In the genomic region with DNA sequence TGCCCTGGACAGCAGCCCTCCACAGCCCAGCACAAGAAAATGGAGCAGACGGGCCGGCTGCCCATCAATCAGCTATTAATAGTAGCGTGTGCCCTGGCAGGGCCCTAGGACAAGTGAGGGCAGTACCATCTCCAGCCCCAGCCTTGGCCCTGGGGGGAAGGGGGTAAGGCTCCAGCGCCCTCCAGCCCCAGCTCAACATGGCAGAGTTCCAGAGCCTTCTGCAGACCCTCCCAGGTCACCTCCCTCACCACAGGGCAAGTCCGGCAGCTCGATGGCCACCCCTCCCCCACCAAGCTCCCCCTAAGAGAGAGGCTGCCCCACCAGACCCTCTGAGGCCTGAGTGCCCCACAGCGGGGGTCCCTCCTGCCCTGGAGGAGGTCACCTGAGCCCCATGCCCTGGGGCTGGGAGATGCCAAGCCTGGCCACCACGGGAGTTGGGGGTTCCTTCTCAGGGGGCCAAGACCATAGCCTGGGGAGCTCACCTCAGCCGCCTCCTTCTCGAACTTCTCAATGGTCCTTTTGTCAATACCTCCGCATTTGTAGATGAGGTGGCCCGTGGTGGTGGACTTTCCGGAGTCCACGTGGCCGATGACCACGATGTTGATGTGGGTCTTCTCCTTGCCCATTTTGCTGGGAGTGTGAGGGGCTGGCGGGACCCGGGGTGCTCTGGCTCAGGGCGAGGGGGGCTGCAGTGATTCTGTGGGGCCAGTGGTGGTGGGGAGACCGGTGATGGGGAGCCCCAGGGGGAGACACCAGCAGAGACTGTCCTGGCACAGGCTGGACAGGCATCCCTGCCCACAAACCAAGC, we compare ENCODE assay signal across 14 cellular contexts. TPM values are rescaled to one million over a fixed set of nuclear protein-coding genes. Genes with fewer than 3 reads are reported as not detected.
A peak's percentile ranks its signal among the peaks of the same experiment; 100 is the strongest.
DNase-seq lines count a peak whose midpoint lies in the region; ATAC-seq and TF ChIP-seq lines count a peak whose summit lies in the region.
"Had no signal": no experiment of that assay in that cellular context is flagged by ENCODE, and none has a peak within 500 bp of the region (broad histone marks: within the 10 kb centered on the region; RNA-seq: fewer than 3 reads in every experiment).

No MANE protein-coding gene starts in this region.

- TF ChIP-seq POLR2A in esophagus squamous epithelium (IDR thresholded peaks at IDR 0.05) = no peak

- H3K9me3 ChIP-seq in left ventricle myocardium inferior (replicated peaks) (no peaks in the 10 kb centered on the region), esophagus squamous epithelium (no peaks in the 10 kb centered on the region)
- H3K9me3 ChIP-seq: testis had no signal

- POLR2A ChIA-PET in T-cell (lab: Charles Lee) = no interaction called here
- POLR2A ChIA-PET in activated CD4-positive, alpha-beta memory T cell treated with anti-CD3 and anti-CD28 coated beads, Interleukin-2, amount 10 ng/mL, durations not matched to agents 7 days and 5 days (lab: Charles Lee) = interaction anchor here (0.9 to 2.6 kb wide), 5 partner anchors 24 to 130 kb away, joined by 3 to 20 read pairs (median 5); a partner anchor contains a TSS
- POLR2A ChIA-PET in RWPE1 (lab: Yijun Ruan, JAX; ENCODE audit: low non-redundant PET) = interaction anchor here (0.6 to 2.4 kb wide), 3 partner anchors 23 to 245 kb away, joined by 3 to 25 read pairs (median 6); a partner anchor contains a TSS

- ATAC-seq in T-cell (replicated peaks in 1 of 4) (no peak), foreskin keratinocyte (no peak)
- ATAC-seq: natural killer cell treated with Interleukin-12 subunit alpha and Interleukin-12 subunit beta and Interleukin-15 and Interleukin-18, amount 100 ng/mL, for 72 hours had no signal

- H3K36me3 Mint-ChIP-seq in T-cell = no peaks in the 10 kb centered on the region
- H3K36me3 Mint-ChIP-seq in activated CD4-positive, alpha-beta memory T cell treated with anti-CD3 and anti-CD28 coated beads, Interleukin-2, amount 10 ng/mL, durations not matched to agents 7 days and 5 days (ENCODE audit: low read depth) = no peaks in the 10 kb centered on the region
- H3K36me3 Mint-ChIP-seq: activated naive CD4-positive, alpha-beta T cell treated with anti-CD3 and anti-CD28 coated beads, Interleukin-2, amount 10 ng/mL, durations not matched to agents 7 days and 5 days; natural killer cell treated with Interleukin-12 subunit alpha and Interleukin-12 subunit beta and Interleukin-15 and Interleukin-18, amount 100 ng/mL, for 72 hours had no signal

- H3K27ac Mint-ChIP-seq in T-cell = peak overlapping the region in 1 of 2 donors; percentile 43
- H3K27ac Mint-ChIP-seq in activated CD4-positive, alpha-beta memory T cell treated with anti-CD3 and anti-CD28 coated beads, Interleukin-2, amount 10 ng/mL, durations not matched to agents 7 days and 5 days = no peak overlapping the region
- H3K27ac Mint-ChIP-seq: activated naive CD4-positive, alpha-beta T cell treated with anti-CD3 and anti-CD28 coated beads, Interleukin-2, amount 10 ng/mL, durations not matched to agents 7 days and 5 days; natural killer cell treated with Interleukin-12 subunit alpha and Interleukin-12 subunit beta and Interleukin-15 and Interleukin-18, amount 100 ng/mL, for 72 hours had no signal

- H3K9me3 Mint-ChIP-seq in T-cell = no peaks in the 10 kb centered on the region
- H3K9me3 Mint-ChIP-seq in activated CD4-positive, alpha-beta memory T cell treated with anti-CD3 and anti-CD28 coated beads, Interleukin-2, amount 10 ng/mL, durations not matched to agents 7 days and 5 days = no peaks in the 10 kb centered on the region
- H3K9me3 Mint-ChIP-seq: activated naive CD4-positive, alpha-beta T cell treated with anti-CD3 and anti-CD28 coated beads, Interleukin-2, amount 10 ng/mL, durations not matched to agents 7 days and 5 days had no signal

- H3K4me3 Mint-ChIP-seq in T-cell = peak overlapping the region in 2 of 3 donors; percentile 31 to 52
- no peak overlapping the region for H3K4me3 Mint-ChIP-seq in activated CD4-positive, alpha-beta memory T cell treated with anti-CD3 and anti-CD28 coated beads, Interleukin-2, amount 10 ng/mL, durations not matched to agents 7 days and 5 days
- H3K4me3 Mint-ChIP-seq: activated naive CD4-positive, alpha-beta T cell treated with anti-CD3 and anti-CD28 coated beads, Interleukin-2, amount 10 ng/mL, durations not matched to agents 7 days and 5 days; natural killer cell treated with Interleukin-12 subunit alpha and Interleukin-12 subunit beta and Interleukin-15 and Interleukin-18, amount 100 ng/mL, for 72 hours had no signal

- peaks cover 5 to 20% of the 10 kb centered on the region in 2 donors for H3K27me3 Mint-ChIP-seq in T-cell
- peaks cover 25% of the 10 kb centered on the region for H3K27me3 Mint-ChIP-seq in activated CD4-positive, alpha-beta memory T cell treated with anti-CD3 and anti-CD28 coated beads, Interleukin-2, amount 10 ng/mL, durations not matched to agents 7 days and 5 days

- intact Hi-C loops in left ventricle myocardium inferior (cut with micrococcal nuclease) (no loop called here), esophagus squamous epithelium (cut with DNase I) (no loop called here)

- no peaks in the 10 kb centered on the region for H3K36me3 ChIP-seq in GM06990 (ENCODE audit: control insufficient read depth, insufficient read depth, low read length)
- H3K36me3 ChIP-seq in left ventricle myocardium inferior = peaks cover 30% of the 10 kb centered on the region
- H3K36me3 ChIP-seq in esophagus squamous epithelium = no peaks in the 10 kb centered on the region

- H3K4me3 ChIP-seq in GM06990 (replicated peaks; ENCODE audit: low read depth, low read length) (0 out of 2 replicates have a peak overlapping the region, but pooled peaks have one; percentile 40), left ventricle myocardium inferior (peak overlapping the region; percentile 77), esophagus squamous epithelium (peak overlapping the region in 1 of 4 donors; percentile 45)
- H3K4me3 ChIP-seq: testis had no signal

- H3K27me3 ChIP-seq in GM06990 (replicated peaks; ENCODE audit: control insufficient read depth, insufficient read depth, low read length) = no peaks in the 10 kb centered on the region; the same call in 1 of the 2 replicates
- H3K27me3 ChIP-seq in left ventricle myocardium inferior (ENCODE audit: low read depth) = peaks cover 75% of the 10 kb centered on the region
- peaks cover 58% of the 10 kb centered on the region for H3K27me3 ChIP-seq in foreskin keratinocyte
- peaks cover 0 to 89% (median 17%) of the 10 kb centered on the region in 4 donors for H3K27me3 ChIP-seq in esophagus squamous epithelium
- H3K27me3 ChIP-seq: testis had no signal

- DNase-seq in GM06990 (ENCODE audit: extremely low read depth, insufficient read length) (no peak), T-cell (no peak), left ventricle myocardium inferior (peak; percentile 58), retina (peak; percentile 27), RWPE1 (ENCODE audit: low spot score) (no peak), foreskin keratinocyte (no peak), esophagus squamous epithelium (lab: John Stamatoyannopoulos, UW) (no peak)
- DNase-seq in activated CD4-positive, alpha-beta memory T cell treated with anti-CD3 and anti-CD28 coated beads, Interleukin-2, amount 10 ng/mL, durations not matched to agents 7 days and 5 days = no peak
- DNase-seq: activated naive CD4-positive, alpha-beta T cell treated with anti-CD3 and anti-CD28 coated beads, Interleukin-2, amount 10 ng/mL, durations not matched to agents 7 days and 5 days; cortex of kidney; small intestine; testis had no signal

- TF ChIP-seq CTCF in GM06990 (IDR thresholded peaks at IDR 0.05; ENCODE audit: insufficient read depth, low read length, poor library complexity, severe bottlenecking) (no peak), left ventricle myocardium inferior (IDR thresholded peaks at IDR 0.05; ENCODE audit: borderline replicate concordance) (no peak), RWPE1 (conservative IDR thresholded peaks at IDR 0.05; ENCODE audit: low read depth) (no peak), foreskin keratinocyte (conservative IDR thresholded peaks at IDR 0.05) (no peak), esophagus squamous epithelium (IDR thresholded peaks at IDR 0.05) (no peak)

- CTCF ChIA-PET in T-cell (lab: Charles Lee) (interaction anchor here in 1 of 2 donors (0.6 kb wide), 1 partner anchor 23 kb away, joined by 4 read pairs; a partner anchor contains a TSS), RWPE1 (lab: Yijun Ruan, JAX) (interaction anchor here (0.6 to 2.0 kb wide), 19 partner anchors 9 to 687 kb away, joined by 3 to 20 read pairs (median 5); a partner anchor contains a TSS)
- CTCF ChIA-PET in activated CD4-positive, alpha-beta memory T cell treated with anti-CD3 and anti-CD28 coated beads, Interleukin-2, amount 10 ng/mL, durations not matched to agents 7 days and 5 days (lab: Charles Lee) = interaction anchor here (1.0 to 1.8 kb wide), 6 partner anchors 11 to 587 kb away, joined by 3 to 13 read pairs (median 6); a partner anchor contains a TSS

- WGBS in esophagus squamous epithelium, 2 donors = 79% methylated on average over 8 of the region's 20 CpGs; no CpG with 5 or more reads in 1 of the 2 donors

- H3K27ac ChIP-seq in left ventricle myocardium inferior (replicated peaks) (peak overlapping the region; percentile 94), RWPE1 (no peak overlapping the region), foreskin keratinocyte (no peak overlapping the region), esophagus squamous epithelium (no peak overlapping the region)
- H3K27ac ChIP-seq: testis had no signal

- H3K4me1 ChIP-seq in left ventricle myocardium inferior = peaks cover 69% of the 10 kb centered on the region
- H3K4me1 ChIP-seq in foreskin keratinocyte = no peaks in the 10 kb centered on the region
- peaks cover 15 to 39% (median 29%) of the 10 kb centered on the region in 3 donors for H3K4me1 ChIP-seq in esophagus squamous epithelium
- H3K4me1 ChIP-seq: testis had no signal

- peaks cover 0 to 8% (median 4%) of the 10 kb centered on the region in 3 donors for H3K4me1 Mint-ChIP-seq in T-cell
- peaks cover 2% of the 10 kb centered on the region for H3K4me1 Mint-ChIP-seq in activated CD4-positive, alpha-beta memory T cell treated with anti-CD3 and anti-CD28 coated beads, Interleukin-2, amount 10 ng/mL, durations not matched to agents 7 days and 5 days

RNA-seq across cellular contexts. Expression of a gene that starts 1.5 kb away (rescaled TPM):
- 1 to 10 TPM in 3 of 5 donors, under 1 TPM in 2; 0.50 to 3.1 (median 1.1) TPM for total RNA-seq in T-cell
- 1,286 TPM for total RNA-seq in left ventricle myocardium inferior
- 1 to 10 TPM; 2.0 to 2.6 TPM for total RNA-seq in activated CD4-positive, alpha-beta memory T cell treated with anti-CD3 and anti-CD28 coated beads, Interleukin-2, amount 10 ng/mL, durations not matched to agents 7 days and 5 days
- total RNA-seq in foreskin keratinocyte = 0.04 TPM in 1 of 2 replicates, not detected in the other
- polyA plus RNA-seq in foreskin keratinocyte = 0.08 and 0.09 TPM in 2 replicates
- total RNA-seq in esophagus squamous epithelium = 1 to 10 TPM in 3 of 4 donors, under 1 TPM in 1; 0.44 to 3.1 (median 1.9) TPM

RNA-seq across cellular contexts. Expression of a gene that starts 23.2 kb away (rescaled TPM):
- total RNA-seq in T-cell (100 to 1,000 TPM; 147 to 320 (median 300) TPM), left ventricle myocardium inferior (371 TPM), foreskin keratinocyte (181 and 190 TPM in 2 replicates), esophagus squamous epithelium (100 to 1,000 TPM; 142 to 613 (median 338) TPM)
- total RNA-seq in activated CD4-positive, alpha-beta memory T cell treated with anti-CD3 and anti-CD28 coated beads, Interleukin-2, amount 10 ng/mL, durations not matched to agents 7 days and 5 days = 100 to 1,000 TPM; 228 to 232 TPM
- polyA plus RNA-seq in foreskin keratinocyte = 575 and 701 TPM in 2 replicates

RNA-seq across cellular contexts. Expression of a gene that starts 24.9 kb away (rescaled TPM):
- total RNA-seq in T-cell (under 1 TPM; 0.19 to 0.49 (median 0.32) TPM), left ventricle myocardium inferior (2.3 TPM), foreskin keratinocyte (not detected in 2 replicates), esophagus squamous epithelium (not detected)
- not detected for total RNA-seq in activated CD4-positive, alpha-beta memory T cell treated with anti-CD3 and anti-CD28 coated beads, Interleukin-2, amount 10 ng/mL, durations not matched to agents 7 days and 5 days
- polyA plus RNA-seq in foreskin keratinocyte = not detected in 2 replicates
- total RNA-seq: fibroblast of villous mesenchyme; natural killer cell treated with Interleukin-12 subunit alpha and Interleukin-12 subunit beta and Interleukin-15 and Interleukin-18, amount 100 ng/mL, for 72 hours had no signal

RNA-seq across cellular contexts. Expression of a gene that starts 39.8 kb away (rescaled TPM):
- total RNA-seq in T-cell (under 1 TPM; 0.15 to 0.47 (median 0.23) TPM), left ventricle myocardium inferior (not detected), foreskin keratinocyte (15.7 and 21.8 TPM in 2 replicates), esophagus squamous epithelium (100 to 1,000 TPM in 1 of 4 donors, 10 to 100 TPM in 3; 40.8 to 133 (median 49.7) TPM)
- 1 to 10 TPM; 2.1 to 2.3 TPM for total RNA-seq in activated CD4-positive, alpha-beta memory T cell treated with anti-CD3 and anti-CD28 coated beads, Interleukin-2, amount 10 ng/mL, durations not matched to agents 7 days and 5 days
- polyA plus RNA-seq in foreskin keratinocyte = 15.2 and 22.0 TPM in 2 replicates

RNA-seq across cellular contexts. Expression of a gene that starts 50.2 kb away (rescaled TPM):
- total RNA-seq in T-cell (not detected), left ventricle myocardium inferior (not detected), foreskin keratinocyte (0.11 and 0.17 TPM in 2 replicates), esophagus squamous epithelium (not detected)
- total RNA-seq in activated CD4-positive, alpha-beta memory T cell treated with anti-CD3 and anti-CD28 coated beads, Interleukin-2, amount 10 ng/mL, durations not matched to agents 7 days and 5 days = not detected
- 0.04 and 0.09 TPM in 2 replicates for polyA plus RNA-seq in foreskin keratinocyte
- total RNA-seq: fibroblast of villous mesenchyme; natural killer cell treated with Interleukin-12 subunit alpha and Interleukin-12 subunit beta and Interleukin-15 and Interleukin-18, amount 100 ng/mL, for 72 hours had no signal
- polyA plus RNA-seq: small intestine had no signal

Comparison
In these comparisons a context has a peak if more than half of its experiments do, and no peak if none do; other contexts are left out.
1. DNase-seq: peak in left ventricle myocardium inferior (single experiment) and retina (single experiment); none in GM06990 (single experiment), T-cell (0 of 34), activated CD4-positive, alpha-beta memory T cell treated with anti-CD3 and anti-CD28 coated beads, Interleukin-2, amount 10 ng/mL, durations not matched to agents 7 days and 5 days (single experiment), RWPE1 (single experiment), foreskin keratinocyte (0 of 2) and esophagus squamous epithelium (single experiment).
2. RNA of a gene that starts 1.5 kb away (total RNA-seq): 1,286 TPM in left ventricle myocardium inferior (single experiment); 2.0 to 2.6 TPM in activated CD4-positive, alpha-beta memory T cell treated with anti-CD3 and anti-CD28 coated beads, Interleukin-2, amount 10 ng/mL, durations not matched to agents 7 days and 5 days, 0.44 to 3.1 TPM in esophagus squamous epithelium, 0.50 to 3.1 TPM in T-cell and 0.04 TPM in foreskin keratinocyte; every median in the first group is over 100 times any median in the second.
3. POLR2A ChIA-PET loops: an anchor here in activated CD4-positive, alpha-beta memory T cell treated with anti-CD3 and anti-CD28 coated beads, Interleukin-2, amount 10 ng/mL, durations not matched to agents 7 days and 5 days (0.9 to 2.6 kb wide) and RWPE1 (0.6 to 2.4 kb wide); none called in T-cell.